In the genomic region with DNA sequence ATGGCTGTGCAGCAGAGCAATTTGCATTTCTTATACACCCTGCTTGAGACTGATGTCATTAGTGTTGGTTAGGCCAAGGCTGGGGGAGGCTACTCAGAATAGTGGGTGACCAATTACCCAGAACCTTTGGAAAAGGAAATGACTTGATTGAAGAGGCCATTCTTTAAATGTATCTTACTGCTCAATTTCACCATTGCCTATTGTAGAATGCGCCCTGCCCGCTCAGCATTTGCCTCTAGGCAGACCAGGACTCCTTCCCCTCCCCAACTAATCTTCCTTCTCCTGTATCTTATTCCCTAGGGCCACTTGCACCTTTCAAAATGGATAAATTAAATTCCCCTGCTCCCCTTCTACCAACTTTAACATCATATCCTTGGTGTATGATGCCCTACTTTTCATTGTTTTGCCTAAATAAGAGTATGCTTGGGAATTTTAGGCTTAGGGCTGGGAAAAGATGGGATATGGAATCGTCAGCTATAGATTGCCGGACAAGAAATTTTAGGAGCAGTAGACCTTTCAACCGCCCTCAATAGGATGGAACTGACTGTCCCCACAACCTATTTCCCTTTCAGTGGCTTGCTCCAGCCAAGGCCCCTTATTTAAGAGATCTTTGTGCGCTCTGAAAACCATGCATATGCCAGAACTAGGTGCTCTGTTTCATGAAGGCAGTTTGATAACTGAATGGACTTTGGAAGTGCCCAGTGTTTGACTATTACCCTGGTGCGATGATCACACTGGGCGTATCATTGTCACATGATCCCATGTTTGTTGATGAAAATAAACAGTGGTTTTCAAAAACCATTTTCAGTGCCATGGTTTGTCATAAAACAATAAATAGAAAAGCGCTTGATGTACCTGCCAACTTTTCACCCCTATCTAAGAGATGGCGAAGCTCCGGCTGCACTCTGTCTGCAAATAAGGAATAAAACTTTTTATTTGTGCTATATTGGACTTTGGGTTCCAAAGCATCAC, we compare ENCODE assay signal across 12 cellular contexts.
"Had no signal": no experiment of that assay in that cellular context is flagged by ENCODE, and none has a peak within 500 bp of the region (broad histone marks: within the 10 kb centered on the region; RNA-seq: fewer than 3 reads in every experiment).

No MANE protein-coding gene starts in this region.

- H3K4me3 ChIP-seq: adrenal gland, cardiac muscle cell, left ventricle myocardium inferior, spleen, testis had no signal

- H3K36me3 ChIP-seq: adrenal gland, cardiac muscle cell, spleen had no signal

- ATAC-seq: activated CD4-positive, alpha-beta T cell treated with anti-CD3 and anti-CD28 coated beads for 36 hours; activated CD8-positive, alpha-beta T cell treated with anti-CD3 and anti-CD28 coated beads for 36 hours; activated T-cell treated with anti-CD3 and anti-CD28 coated beads, Interleukin-2, amount 50 U/mL, for 4 hours; sciatic nerve had no signal

- H3K9me3 ChIP-seq: adrenal gland, left ventricle myocardium inferior, spleen, testis had no signal

- DNase-seq: activated CD4-positive, alpha-beta T cell treated with anti-CD3 and anti-CD28 coated beads for 36 hours; activated CD8-positive, alpha-beta T cell treated with anti-CD3 and anti-CD28 coated beads for 36 hours; activated effector memory CD4-positive, alpha-beta T cell treated with Interleukin-2 at 50 U/mL for 16 hours; activated naive CD4-positive, alpha-beta T cell treated with anti-CD3 and anti-CD28 coated beads, Interleukin-2, amount 50 U/mL, for 16 hours; activated T-cell treated with anti-CD3 and anti-CD28 coated beads, Interleukin-2, amount 50 U/mL, for 4 hours; adrenal gland; left ventricle myocardium inferior; spleen; T-helper 9 cell; testis had no signal

- H3K27me3 ChIP-seq: adrenal gland, cardiac muscle cell, spleen, testis had no signal

- H3K27ac ChIP-seq: adrenal gland, cardiac muscle cell, left ventricle myocardium inferior, spleen, testis had no signal

- H3K4me1 ChIP-seq: testis had no signal
